In genomic region chr13:38421590-38422560, GRCh38 we compare ENCODE assay signal across 16 cellular contexts.
"Had no signal": no experiment of that assay in that cellular context is flagged by ENCODE, and none has a peak within 500 bp of the region (broad histone marks: within the 10 kb centered on the region; RNA-seq: fewer than 3 reads in every experiment).

No MANE protein-coding gene starts in this region.

- H3K9me3 ChIP-seq: adrenal gland, body of pancreas, mucosa of descending colon, right lobe of liver, transverse colon had no signal

- H3K27me3 ChIP-seq: adrenal gland, body of pancreas, dorsolateral prefrontal cortex, right lobe of liver, transverse colon had no signal

- H3K27ac Mint-ChIP-seq: activated CD4-positive, alpha-beta T cell treated with anti-CD3 and anti-CD28 coated beads, Interleukin-2, amount 10 ng/mL, durations not matched to agents 24 days and 14 days; activated naive CD4-positive, alpha-beta T cell treated with anti-CD3 and anti-CD28 coated beads, Interleukin-2, amount 10 ng/mL, durations not matched to agents 7 days and 5 days; activated T-helper 2 cell treated with anti-CD3 and anti-CD28 coated beads, Interferon-gamma antibody, Interleukin-2, Interleukin-4, amounts not matched to agents 10 μg/mL and 5 μg/mL and 100 μg/mL, durations not matched to agents 14 hours and 24 hours and 36 hours; naive thymus-derived CD8-positive, alpha-beta T cell; progenitor cell of endocrine pancreas; stimulated activated naive B cell treated with anti-CD40 and anti-IgM and Interleukin-4, amounts not matched to agents 10 μg/mL and 1 μg/mL and 100 μg/mL, for 72 hours; WTC11 had no signal

- ATAC-seq: body of pancreas; mucosa of descending colon; naive thymus-derived CD8-positive, alpha-beta T cell; right lobe of liver; stimulated activated naive B cell treated with anti-CD40 and anti-IgM and Interleukin-4, amounts not matched to agents 10 μg/mL and 1 μg/mL and 100 μg/mL, for 72 hours; WTC11 had no signal

- DNase-seq: activated CD4-positive, alpha-beta T cell treated with anti-CD3 and anti-CD28 coated beads, Interleukin-2, amount 10 ng/mL, durations not matched to agents 24 days and 14 days; activated CD8-positive, alpha-beta memory T cell treated with anti-CD3 and anti-CD28 coated beads for 24 hours; activated naive CD4-positive, alpha-beta T cell treated with anti-CD3 and anti-CD28 coated beads, Interleukin-2, amount 10 ng/mL, durations not matched to agents 7 days and 5 days; adrenal gland; body of pancreas; dorsolateral prefrontal cortex; mucosa of descending colon; naive thymus-derived CD8-positive, alpha-beta T cell; right lobe of liver; stimulated activated CD4-positive, alpha-beta T cell treated with anti-CD3 and anti-CD28 coated beads, Interleukin-2, amount 100 ng/mL, for 24 hours; stimulated activated naive B cell treated with anti-CD40 and anti-IgM and Interleukin-4, amounts not matched to agents 10 μg/mL and 1 μg/mL and 100 μg/mL, for 72 hours; transverse colon had no signal

- H3K4me3 Mint-ChIP-seq: activated CD4-positive, alpha-beta T cell treated with anti-CD3 and anti-CD28 coated beads, Interleukin-2, amount 10 ng/mL, durations not matched to agents 24 days and 14 days; activated naive CD4-positive, alpha-beta T cell treated with anti-CD3 and anti-CD28 coated beads, Interleukin-2, amount 10 ng/mL, durations not matched to agents 7 days and 5 days; naive thymus-derived CD8-positive, alpha-beta T cell; stimulated activated naive B cell treated with anti-CD40 and anti-IgM and Interleukin-4, amounts not matched to agents 10 μg/mL and 1 μg/mL and 100 μg/mL, for 72 hours; WTC11 had no signal

- H3K36me3 Mint-ChIP-seq: activated naive CD4-positive, alpha-beta T cell treated with anti-CD3 and anti-CD28 coated beads, Interleukin-2, amount 10 ng/mL, durations not matched to agents 7 days and 5 days; naive thymus-derived CD8-positive, alpha-beta T cell; stimulated activated naive B cell treated with anti-CD40 and anti-IgM and Interleukin-4, amounts not matched to agents 10 μg/mL and 1 μg/mL and 100 μg/mL, for 72 hours had no signal

- H3K4me3 ChIP-seq: adrenal gland, body of pancreas, dorsolateral prefrontal cortex, mucosa of descending colon, right lobe of liver, SK-N-MC, transverse colon had no signal

- H3K27ac ChIP-seq: adrenal gland, body of pancreas, dorsolateral prefrontal cortex, right lobe of liver, SK-N-MC, transverse colon had no signal

- H3K4me1 ChIP-seq: adrenal gland, body of pancreas, right lobe of liver, transverse colon had no signal

- H3K4me1 Mint-ChIP-seq: activated CD4-positive, alpha-beta T cell treated with anti-CD3 and anti-CD28 coated beads, Interleukin-2, amount 10 ng/mL, durations not matched to agents 24 days and 14 days; activated naive CD4-positive, alpha-beta T cell treated with anti-CD3 and anti-CD28 coated beads, Interleukin-2, amount 10 ng/mL, durations not matched to agents 7 days and 5 days; naive thymus-derived CD8-positive, alpha-beta T cell; stimulated activated naive B cell treated with anti-CD40 and anti-IgM and Interleukin-4, amounts not matched to agents 10 μg/mL and 1 μg/mL and 100 μg/mL, for 72 hours had no signal

- H3K27me3 Mint-ChIP-seq: activated CD4-positive, alpha-beta T cell treated with anti-CD3 and anti-CD28 coated beads, Interleukin-2, amount 10 ng/mL, durations not matched to agents 24 days and 14 days; activated naive CD4-positive, alpha-beta T cell treated with anti-CD3 and anti-CD28 coated beads, Interleukin-2, amount 10 ng/mL, durations not matched to agents 7 days and 5 days; progenitor cell of endocrine pancreas had no signal

- H3K36me3 ChIP-seq: adrenal gland, right lobe of liver, transverse colon had no signal

- H3K9me3 Mint-ChIP-seq: activated CD4-positive, alpha-beta T cell treated with anti-CD3 and anti-CD28 coated beads, Interleukin-2, amount 10 ng/mL, durations not matched to agents 24 days and 14 days; activated naive CD4-positive, alpha-beta T cell treated with anti-CD3 and anti-CD28 coated beads, Interleukin-2, amount 10 ng/mL, durations not matched to agents 7 days and 5 days; activated T-helper 2 cell treated with anti-CD3 and anti-CD28 coated beads, Interferon-gamma antibody, Interleukin-2, Interleukin-4, amounts not matched to agents 10 μg/mL and 5 μg/mL and 100 μg/mL, durations not matched to agents 14 hours and 24 hours and 36 hours; naive thymus-derived CD8-positive, alpha-beta T cell had no signal
